Comparison of ENCODE assay signal across 35 cellular contexts in genomic region chrX:153306527-153307115, GRCh38. TPM values are rescaled to one million over a fixed set of nuclear protein-coding genes. Genes with fewer than 3 reads are reported as not detected.
"Had no signal": no experiment of that assay in that cellular context is flagged by ENCODE, and none has a peak within 500 bp of the region (broad histone marks: within the 10 kb centered on the region; RNA-seq: fewer than 3 reads in every experiment).

No MANE protein-coding gene starts in this region.

- H3K36me3 Mint-ChIP-seq: activated naive CD8-positive, alpha-beta T cell treated with anti-CD3 and anti-CD28 coated beads for 36 hours had no signal

- H3K4me3 ChIP-seq: ascending aorta, cardiac muscle cell, SJCRH30, SK-N-MC had no signal

- H3K36me3 ChIP-seq: ascending aorta, cardiac muscle cell, SJCRH30 had no signal

- H3K27ac ChIP-seq: ascending aorta, cardiac muscle cell, SJCRH30, SK-N-MC had no signal

- FAIRE-seq: TTC549 had no signal

- H3K9me3 Mint-ChIP-seq: activated CD8-positive, alpha-beta T cell treated with anti-CD3 and anti-CD28 coated beads for 36 hours; activated naive CD8-positive, alpha-beta T cell treated with anti-CD3 and anti-CD28 coated beads for 36 hours; activated T-cell treated with anti-CD3 and anti-CD28 coated beads, Interleukin-2, amount 50 U/mL, for 72 hours; activated T-helper 17 cell treated with anti-CD3 and anti-CD28 coated beads, Interleukin-2, amount 50 U/mL, for 72 hours; central memory CD8-positive, alpha-beta T cell; T-helper 1 cell treated with Interleukin-12 subunit alpha and Interleukin-12 subunit beta and Interleukin-4 antibody, amounts not matched to agents 30 μg/mL and 1 μg/mL, for 36 hours; T-helper 2 cell treated with Interferon-gamma antibody and Interleukin-4, amounts not matched to agents 5 μg/mL and 100 μg/mL, for 36 hours had no signal

- H3K4me1 Mint-ChIP-seq: activated naive CD8-positive, alpha-beta T cell treated with anti-CD3 and anti-CD28 coated beads for 36 hours; activated T-helper 17 cell treated with anti-CD3 and anti-CD28 coated beads, Interleukin-2, amount 50 U/mL, for 72 hours; central memory CD8-positive, alpha-beta T cell had no signal

- H3K4me1 ChIP-seq: ascending aorta, SJCRH30 had no signal

- H3K27ac Mint-ChIP-seq: activated CD8-positive, alpha-beta T cell treated with anti-CD3 and anti-CD28 coated beads for 36 hours; activated naive CD8-positive, alpha-beta T cell treated with anti-CD3 and anti-CD28 coated beads for 36 hours; activated T-cell treated with anti-CD3 and anti-CD28 coated beads, Interleukin-2, amount 50 U/mL, for 72 hours; activated T-helper 17 cell treated with anti-CD3 and anti-CD28 coated beads, Interleukin-2, amount 50 U/mL, for 72 hours; T-helper 1 cell treated with Interleukin-12 subunit alpha and Interleukin-12 subunit beta and Interleukin-4 antibody, amounts not matched to agents 30 μg/mL and 1 μg/mL, for 36 hours; T-helper 2 cell treated with Interferon-gamma antibody and Interleukin-4, amounts not matched to agents 5 μg/mL and 100 μg/mL, for 36 hours had no signal

- ATAC-seq: activated CD8-positive, alpha-beta T cell treated with anti-CD3 and anti-CD28 coated beads for 36 hours; activated T-cell treated with anti-CD3 and anti-CD28 coated beads, Interleukin-2, amount 50 U/mL, for 72 hours; activated T-helper 17 cell treated with anti-CD3 and anti-CD28 coated beads, Interleukin-2, amount 50 U/mL, for 72 hours; Panc1 had no signal

- DNase-seq: activated CD4-positive, alpha-beta T cell treated with anti-CD3 and anti-CD28 coated beads for 48 hours; activated CD4-positive, alpha-beta T cell treated with anti-CD3 and anti-CD28 coated beads, Interleukin-2, amount 50 U/mL, for 4 hours; activated CD4-positive, CD25-positive, alpha-beta regulatory T cell treated with anti-CD3 and anti-CD28 coated beads, Interleukin-2, amount 50 U/mL, for 72 hours; activated CD8-positive, alpha-beta T cell treated with anti-CD3 and anti-CD28 coated beads for 36 hours; activated effector memory CD4-positive, alpha-beta T cell treated with anti-CD3 and anti-CD28 coated beads, Interleukin-2, amount 50 U/mL, for 16 hours; activated naive CD4-positive, alpha-beta T cell; activated naive CD4-positive, alpha-beta T cell treated with anti-CD3 and anti-CD28 coated beads, Interleukin-2, amount 50 U/mL, for 16 hours; activated naive CD8-positive, alpha-beta T cell treated with anti-CD3 and anti-CD28 coated beads for 36 hours; activated T-cell treated with anti-CD3 and anti-CD28 coated beads, Interleukin-2, amount 50 U/mL, for 1 hour; activated T-cell treated with anti-CD3 and anti-CD28 coated beads, Interleukin-2, amount 50 U/mL, for 72 hours; amygdala; Karpas-422; KBM-7; NCI-H1105; NCI-H1417 treated with DMSO at 0.1 percent for 48 hours; NCI-H187 treated with DMSO at 0.1 percent for 48 hours; NCI-H2081; NCI-H2171 treated with DMSO at 0.1 percent for 48 hours; NCI-H226; NCI-H446 treated with DMSO at 0.1 percent for 48 hours; NCI-H524 treated with DMSO at 0.1 percent for 48 hours; SHP77; SJCRH30 had no signal

- H3K9me3 ChIP-seq: ascending aorta, SJCRH30 had no signal

- H3K4me3 Mint-ChIP-seq: activated CD8-positive, alpha-beta T cell treated with anti-CD3 and anti-CD28 coated beads for 36 hours; activated naive CD8-positive, alpha-beta T cell treated with anti-CD3 and anti-CD28 coated beads for 36 hours; activated T-cell treated with anti-CD3 and anti-CD28 coated beads, Interleukin-2, amount 50 U/mL, for 72 hours; activated T-helper 17 cell treated with anti-CD3 and anti-CD28 coated beads, Interleukin-2, amount 50 U/mL, for 72 hours; central memory CD8-positive, alpha-beta T cell; T-helper 1 cell treated with Interleukin-12 subunit alpha and Interleukin-12 subunit beta and Interleukin-4 antibody, amounts not matched to agents 30 μg/mL and 1 μg/mL, for 36 hours; T-helper 2 cell treated with Interferon-gamma antibody and Interleukin-4, amounts not matched to agents 5 μg/mL and 100 μg/mL, for 36 hours had no signal

RNA-seq across cellular contexts. Expression of gene PNMA6F, which starts 14.9 kb away (rescaled TPM):
- total RNA-seq: activated CD8-positive, alpha-beta memory T cell treated with anti-CD3 and anti-CD28 coated beads for 36 hours; activated CD8-positive, alpha-beta T cell treated with anti-CD3 and anti-CD28 coated beads for 36 hours; activated naive CD8-positive, alpha-beta T cell treated with anti-CD3 and anti-CD28 coated beads for 36 hours; activated T-cell treated with anti-CD3 and anti-CD28 coated beads, Interleukin-2, amount 50 U/mL, for 72 hours; activated T-helper 17 cell treated with anti-CD3 and anti-CD28 coated beads, Interleukin-2, amount 50 U/mL, for 72 hours; ascending aorta; cardiac muscle cell; MCF 10A; RPMI7951; SJCRH30 had no signal
- polyA plus RNA-seq: cardiac muscle cell had no signal
